ENCODE assay signal across 17 cellular contexts in the genomic region with DNA sequence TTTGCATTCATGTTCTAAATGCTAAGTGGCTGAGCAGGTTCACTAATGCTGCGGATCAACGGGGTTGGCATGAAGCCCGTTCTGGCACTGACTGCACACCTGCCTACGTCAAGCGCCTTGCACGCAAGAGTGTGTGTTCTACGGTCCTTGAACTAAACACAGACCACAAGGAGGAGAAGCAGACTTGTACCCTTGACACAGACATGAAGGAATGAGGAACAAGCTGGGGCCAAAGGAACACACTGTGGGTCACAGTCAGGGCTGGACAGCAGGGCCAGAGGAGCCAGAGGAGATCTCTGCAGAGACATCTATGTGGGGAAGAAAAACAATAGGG. TPM values are rescaled to one million over a fixed set of nuclear protein-coding genes. Genes with fewer than 3 reads are reported as not detected.
A peak's percentile ranks its signal among the peaks of the same experiment; 100 is the strongest.
DNase-seq lines count a peak whose midpoint lies in the region; ATAC-seq and TF ChIP-seq lines count a peak whose summit lies in the region.
"Had no signal": no experiment of that assay in that cellular context is flagged by ENCODE, and none has a peak within 500 bp of the region (broad histone marks: within the 10 kb centered on the region; RNA-seq: fewer than 3 reads in every experiment).

No MANE protein-coding gene starts in this region.

- H3K27me3 Mint-ChIP-seq in H9 (ENCODE audit: low read depth): no peaks in the 10 kb centered on the region
- H3K27me3 Mint-ChIP-seq: brain, progenitor cell of endocrine pancreas had no signal

- H3K23me2 ChIP-seq in H9 (ENCODE audit: insufficient read length, low read depth, low read length, poor library complexity, severe bottlenecking): no peaks in the 10 kb centered on the region

- no peak overlapping the region for H2BK5ac ChIP-seq in H9 (ENCODE audit: insufficient read length, low read length)

- H4K5ac ChIP-seq in H9 (ENCODE audit: insufficient read length, low read depth, low read length): no peak overlapping the region

- H3K9me2 ChIP-seq in OCI-LY1 (ENCODE audit: low read depth, low read length): no peaks in the 10 kb centered on the region

- H3K9ac ChIP-seq in H9 (ENCODE audit: extremely low read depth, insufficient read length, low read length): no peak overlapping the region
- peak overlapping the region; percentile 51; the same call in 1 of the 2 replicates for H3K9ac ChIP-seq in OCI-LY1 (ENCODE audit: low read length)
- H3K9ac ChIP-seq: BLaER1 had no signal

- H4K20me1 ChIP-seq in H9 (ENCODE audit: control insufficient read depth, insufficient read depth, insufficient read length): no peaks in the 10 kb centered on the region
- no peaks in the 10 kb centered on the region for H4K20me1 ChIP-seq in OCI-LY1 (ENCODE audit: insufficient read depth, low read length)
- H4K20me1 ChIP-seq: BLaER1 had no signal

- H3K4me1 ChIP-seq in H9 (ENCODE audit: insufficient read depth, low read length): no peaks in the 10 kb centered on the region
- peaks cover 42% of the 10 kb centered on the region for H3K4me1 ChIP-seq in OCI-LY1 (ENCODE audit: insufficient read depth, low read length, severe bottlenecking)
- peaks cover 8% of the 10 kb centered on the region for H3K4me1 ChIP-seq in lower lobe of right lung
- no peaks in the 10 kb centered on the region for H3K4me1 ChIP-seq in heart left ventricle
- H3K4me1 ChIP-seq: BLaER1 had no signal

- peaks cover 13 to 74% (median 73%) of the 10 kb centered on the region in 3 experiments for H3K36me3 Mint-ChIP-seq in H9 (ENCODE audit: insufficient read depth in 1 of 3, low read depth in 3 of 3)

- no peak overlapping the region for H3T11ph ChIP-seq in H9 (ENCODE audit: low read length)

- H3K56ac ChIP-seq in H9 (ENCODE audit: insufficient read length, low read depth, low read length): no peak overlapping the region

- H3K36me3 ChIP-seq in OCI-LY1 (ENCODE audit: insufficient read depth, low read length) (peaks cover 60% of the 10 kb centered on the region), lower lobe of right lung (peaks cover 62% of the 10 kb centered on the region), heart left ventricle (peaks cover 0 to 95% (median 80%) of the 10 kb centered on the region in 9 donors)

- no peak overlapping the region for H2AFZ ChIP-seq in H9 (ENCODE audit: low read length)
- H2AFZ ChIP-seq in OCI-LY1 (ENCODE audit: low read length): no peak overlapping the region
- H2AFZ ChIP-seq: hepatocyte had no signal

- no peak overlapping the region for H4K91ac ChIP-seq in H9 (ENCODE audit: insufficient read length, low read depth, low read length)

- peaks cover 2 to 4% of the 10 kb centered on the region in 2 experiments; a peak in 2 of 4 replicates for H3K4me1 Mint-ChIP-seq in H9
- H3K4me1 Mint-ChIP-seq: brain had no signal

- no peak overlapping the region for H3K14ac ChIP-seq in H9 (ENCODE audit: insufficient read depth, low read length)

- H3K79me1 ChIP-seq in H9 (ENCODE audit: insufficient read depth, low read depth, low read length, poor library complexity, severe bottlenecking): no peaks in the 10 kb centered on the region

- H3K4me3 Mint-ChIP-seq in H9: no peak overlapping the region
- H3K4me3 Mint-ChIP-seq: brain had no signal

- H2BK15ac ChIP-seq in H9 (ENCODE audit: low read depth, low read length): no peak overlapping the region

- H2BK120ac ChIP-seq in H9 (ENCODE audit: low read depth, low read length, poor library complexity, severe bottlenecking): no peak overlapping the region

- H3K9me3 ChIP-seq in H9 (ENCODE audit: control insufficient read depth, low read depth, low read length): no peaks in the 10 kb centered on the region
- no peaks in the 10 kb centered on the region for H3K9me3 ChIP-seq in OCI-LY1 (ENCODE audit: low read length)
- no peaks in the 10 kb centered on the region for H3K9me3 ChIP-seq in lower lobe of right lung
- H3K9me3 ChIP-seq in heart left ventricle: no peaks in the 10 kb centered on the region
- H3K9me3 ChIP-seq: BLaER1 had no signal

- no peak overlapping the region for H3K4me2 ChIP-seq in H9 (ENCODE audit: insufficient read depth, insufficient read length, low read length)
- peak overlapping the region; percentile 33; the same call in 1 of the 2 replicates for H3K4me2 ChIP-seq in OCI-LY1 (ENCODE audit: low read length)
- H3K4me2 ChIP-seq: BLaER1, hepatocyte had no signal

- intact Hi-C loops in lower lobe of right lung (cut with DNase I) (no loop called here), heart left ventricle (cut with DNase I) (no loop called here)

- H3K79me2 ChIP-seq in H9 (ENCODE audit: insufficient read depth, low read length) (no peaks in the 10 kb centered on the region), OCI-LY1 (ENCODE audit: insufficient read depth, low read length) (no peaks in the 10 kb centered on the region)
- H3K79me2 ChIP-seq: hepatocyte had no signal

- no peak overlapping the region for H3K4ac ChIP-seq in H9 (ENCODE audit: low read depth, low read length)

- TF ChIP-seq CTCF in H9 (conservative IDR thresholded peaks at IDR 0.05) (no peak), OCI-LY1 (IDR thresholded peaks at IDR 0.05; ENCODE audit: low read length) (no peak), lower lobe of right lung (IDR thresholded peaks at IDR 0.05) (no peak), heart left ventricle (IDR thresholded peaks at IDR 0.05) (no peak)

- H2AK5ac ChIP-seq in H9 (ENCODE audit: insufficient read length, low read length): no peak overlapping the region

- H4K8ac ChIP-seq in H9 (replicated peaks; ENCODE audit: insufficient read length, low read depth, low read length): no peak overlapping the region

- H2BK20ac ChIP-seq in H9 (ENCODE audit: low read depth, low read length, poor library complexity, severe bottlenecking): no peak overlapping the region

- H3F3A ChIP-seq in OCI-LY1 (ENCODE audit: insufficient read depth, low read length): no peaks in the 10 kb centered on the region

- H3K4me3 ChIP-seq in OCI-LY1 (ENCODE audit: low read depth, low read length, poor library complexity, severe bottlenecking): no peak overlapping the region
- no peak overlapping the region for H3K4me3 ChIP-seq in lower lobe of right lung
- H3K4me3 ChIP-seq in heart left ventricle: no peak overlapping the region
- H3K4me3 ChIP-seq: BLaER1, hepatocyte had no signal

- H3K27me3 ChIP-seq in H9 (ENCODE audit: insufficient read depth, low read length) (no peaks in the 10 kb centered on the region), OCI-LY1 (ENCODE audit: insufficient read depth, low read length) (no peaks in the 10 kb centered on the region), lower lobe of right lung (ENCODE audit: low read depth) (no peaks in the 10 kb centered on the region), heart left ventricle (no peaks in the 10 kb centered on the region)
- H3K27me3 ChIP-seq: BLaER1, hepatocyte had no signal

- H3K18ac ChIP-seq in H9 (ENCODE audit: insufficient read length, low read depth, low read length): no peak overlapping the region

- no peak for TF ChIP-seq POLR2A in heart left ventricle (IDR thresholded peaks at IDR 0.05)

- no peak overlapping the region for H2BK12ac ChIP-seq in H9 (ENCODE audit: insufficient read length, low read depth, low read length)

- no peaks in the 10 kb centered on the region for H3K9me3 Mint-ChIP-seq in H9
- H3K9me3 Mint-ChIP-seq: brain had no signal

- H3K23ac ChIP-seq in H9 (ENCODE audit: insufficient read length, low read depth, low read length): no peak overlapping the region

- WGBS in H9 (ENCODE audit: extremely low coverage, insufficient read length, low lambda C conversion rate): no CpG with 5 or more reads among the region's 7 CpGs
- WGBS in heart left ventricle, 4 donors: 88 to 94% (median 90%) methylated on average over 7 of the region's 7 CpGs

- H3K27ac Mint-ChIP-seq in H9: peak overlapping the region in 2 of 3 experiments; percentile 26 to 52; a peak in 2 of 7 replicates
- H3K27ac Mint-ChIP-seq: progenitor cell of endocrine pancreas had no signal

- H3K27ac ChIP-seq in H9 (ENCODE audit: insufficient read length, low read depth, low read length) (no peak overlapping the region), OCI-LY1 (ENCODE audit: low read depth, low read length, poor library complexity, severe bottlenecking) (peak overlapping the region; percentile 94), lower lobe of right lung (peak overlapping the region; percentile 36), heart left ventricle (no peak overlapping the region)
- H3K27ac ChIP-seq: BLaER1 had no signal

- ATAC-seq in lower lobe of right lung (peak; percentile 90 to 94), GM18511 (IDR thresholded peaks at IDR 0.05; ENCODE audit: unreplicated experiment) (no peak), heart left ventricle (no peak)

- peak; percentile 63 for DNase-seq in DMS153 (lab: John Stamatoyannopoulos, UW)
- no peak for DNase-seq in H9
- DNase-seq in lower lobe of right lung: peak; percentile 84
- no peak for DNase-seq in amygdala (lab: John Stamatoyannopoulos, UW)
- no peak for DNase-seq in heart left ventricle
- DNase-seq: activated gamma-delta T cell treated with Interleukin-2 at 50 U/mL for 16 hours; dermis blood vessel endothelial cell; MM.1S; stimulated activated naive CD4-positive, alpha-beta T cell treated with Interleukin-2 at 50 U/mL for 16 hours had no signal

RNA-seq across cellular contexts. Expression of a gene that starts 48.0 kb away (rescaled TPM):
- not detected in 2 replicates for total RNA-seq in H9 (2021)
- total RNA-seq in lower lobe of right lung: not detected
- not detected for total RNA-seq in heart left ventricle
- polyA plus RNA-seq in heart left ventricle: not detected
- total RNA-seq: dermis blood vessel endothelial cell, H1, hepatocyte, myocyte, progenitor cell of endocrine pancreas had no signal
- polyA plus RNA-seq: H1 had no signal

RNA-seq across cellular contexts. Expression of a gene that starts 53.7 kb away (rescaled TPM):
- total RNA-seq in H9 (2021) (119 and 122 TPM in 2 replicates), lower lobe of right lung (2.0 TPM), heart left ventricle (1 to 10 TPM in 2 of 9 donors, under 1 TPM in 5, not detected in 2; 0.25 to 6.3 (median 0.66) TPM)
- polyA plus RNA-seq in heart left ventricle: under 1 TPM in 1 of 2 donors, not detected in 1; 0.18 TPM

Comparison
In these comparisons a context has a peak if more than half of its experiments do, and no peak if none do; other contexts are left out.
1. DNase-seq: peak in DMS153 (single experiment) and lower lobe of right lung (single experiment); none in H9 (single experiment), amygdala (0 of 56) and heart left ventricle (0 of 5).
2. H3K27ac ChIP-seq: peak in OCI-LY1 (single experiment) and lower lobe of right lung (single experiment); none in H9 (single experiment) and heart left ventricle (0 of 12).
3. ATAC-seq: peak in lower lobe of right lung (2 of 2); none in GM18511 (single experiment) and heart left ventricle (0 of 4).
4. RNA of a gene that starts 53.7 kb away (total RNA-seq): 119 to 122 TPM in H9; 2.0 TPM in lower lobe of right lung (single experiment) and 0.25 to 6.3 TPM in heart left ventricle; every median in the first group is over 10 times any median in the second.